ENCODE assay signal across 1 cellular context in genomic region chr11:9314291-9315077, GRCh38.
TF ChIP-seq lines count a peak whose summit lies in the region.

TSS of gene TMEM41B (minus strand) at chr11:9314593. CDS start at chr11:9314441, 152 bp downstream.

TF ChIP-seq in HepG2, 621 proteins besides CTCF, POLR2A, EP300 and RAD21 (continued from another document and continues in another):
- TF ChIP-seq ZNF747 (CRISPR knock-in tag; IDR thresholded peaks at IDR 0.05; ENCODE audit: borderline replicate concordance) (peak; percentile 71), DRAP1 (CRISPR knock-in tag; IDR thresholded peaks at IDR 0.05) (peak; percentile 89), ZFP37 (CRISPR knock-in tag; IDR thresholded peaks at IDR 0.05; ENCODE audit: borderline replicate concordance) (0 out of 2 replicates have a peak, but pooled peaks have one; percentile 39), HDAC6 (IDR thresholded peaks at IDR 0.05; ENCODE audit: low read depth, low read length) (no peak), KAT2B (IDR thresholded peaks at IDR 0.05; ENCODE audit: borderline replicate concordance, low read depth, low read length) (no peak), ZNF761 (CRISPR knock-in tag; conservative IDR thresholded peaks at IDR 0.05) (peak; percentile 31; the same call in 1 of the 2 replicates), ARID5B (CRISPR knock-in tag; IDR thresholded peaks at IDR 0.05) (peak; percentile 55; the same call in 1 of the 2 replicates), GTF3A (CRISPR knock-in tag; conservative IDR thresholded peaks at IDR 0.05) (no peak), ZNF556 (CRISPR knock-in tag; IDR thresholded peaks at IDR 0.05; ENCODE audit: borderline replicate concordance) (no peak), FIP1L1 (IDR thresholded peaks at IDR 0.05; ENCODE audit: borderline replicate concordance, insufficient read depth, low read depth, low read length) (no peak), ZNF740 (CRISPR knock-in tag; IDR thresholded peaks at IDR 0.05) (no peak; the same call in 1 of the 2 replicates), ZFP91 (CRISPR knock-in tag; IDR thresholded peaks at IDR 0.05; ENCODE audit: borderline replicate concordance) (peak; percentile 84; the same call in 1 of the 2 replicates), NCOA2 (CRISPR knock-in tag; IDR thresholded peaks at IDR 0.05) (peak; percentile 15; the same call in 1 of the 2 replicates), SKIL (CRISPR knock-in tag; IDR thresholded peaks at IDR 0.05; ENCODE audit: borderline replicate concordance) (peak; percentile 64; the same call in 1 of the 2 replicates), HOXA3 (CRISPR knock-in tag; IDR thresholded peaks at IDR 0.05) (peak; percentile 87), TFDP2 (CRISPR knock-in tag; IDR thresholded peaks at IDR 0.05) (peak; percentile 85), ARNT2 (CRISPR knock-in tag; IDR thresholded peaks at IDR 0.05; ENCODE audit: low read depth) (peak; percentile 33; the same call in 1 of the 2 replicates), ZKSCAN8 (CRISPR knock-in tag; IDR thresholded peaks at IDR 0.05; ENCODE audit: borderline replicate concordance) (peak; percentile 12; the same call in 1 of the 2 replicates), FOXO4 (CRISPR knock-in tag; conservative IDR thresholded peaks at IDR 0.05) (no peak), SMAD1 (CRISPR knock-in tag; IDR thresholded peaks at IDR 0.05; ENCODE audit: borderline replicate concordance, low read depth) (0 out of 2 replicates have a peak, but pooled peaks have one; percentile 42), MAFF (IDR thresholded peaks at IDR 0.05; ENCODE audit: low read depth, low read length) (peak; percentile 66), XRCC5 (optimal IDR thresholded peaks at IDR 0.05; ENCODE audit: low read length) (peak; percentile 37), GRHL1 (CRISPR knock-in tag; conservative IDR thresholded peaks at IDR 0.05) (no peak), GPN1 (CRISPR knock-in tag; IDR thresholded peaks at IDR 0.05; ENCODE audit: borderline replicate concordance) (no peak), RBAK (CRISPR knock-in tag; IDR thresholded peaks at IDR 0.05) (peak; percentile 52; the same call in 1 of the 2 replicates), ZBTB44 (CRISPR knock-in tag; IDR thresholded peaks at IDR 0.05) (0 out of 2 replicates have a peak, but pooled peaks have one; percentile 34), ZNF605 (CRISPR knock-in tag; IDR thresholded peaks at IDR 0.05) (no peak), TIGD3 (CRISPR knock-in tag; IDR thresholded peaks at IDR 0.05; ENCODE audit: borderline replicate concordance) (no peak), NKX3-1 (CRISPR knock-in tag; IDR thresholded peaks at IDR 0.05) (peak; percentile 85), FOXP4 (CRISPR knock-in tag; IDR thresholded peaks at IDR 0.05) (no peak; the same call in none of the 2 replicates), CREB1 (IDR thresholded peaks at IDR 0.05) (peak; percentile 82), CREB1 (CRISPR knock-in tag; IDR thresholded peaks at IDR 0.05) (peak; percentile 85), NFE2 (CRISPR knock-in tag; IDR thresholded peaks at IDR 0.05) (no peak), SMARCC2 (IDR thresholded peaks at IDR 0.05) (no peak), ZNF33B (CRISPR knock-in tag; IDR thresholded peaks at IDR 0.05) (peak; percentile 66; the same call in 1 of the 2 replicates), ZNF770 (CRISPR knock-in tag; IDR thresholded peaks at IDR 0.05) (peak; percentile 66)
